24 cellular contexts compared by ENCODE assay signal in genomic region chr18:44195394-44196140, GRCh38.
"Had no signal": no experiment of that assay in that cellular context is flagged by ENCODE, and none has a peak within 500 bp of the region (broad histone marks: within the 10 kb centered on the region; RNA-seq: fewer than 3 reads in every experiment).

No MANE protein-coding gene starts in this region.

- H2AFZ ChIP-seq: hepatocyte, parathyroid adenoma had no signal

- H3K4me1 ChIP-seq: colonic mucosa, esophagus squamous epithelium, gastroesophageal sphincter, heart left ventricle, parathyroid adenoma, stomach had no signal

- H3K9me3 ChIP-seq: colonic mucosa, esophagus squamous epithelium, gastroesophageal sphincter, heart left ventricle, mucosa of descending colon, neutrophil, stomach, thyroid gland had no signal

- H3K4me3 ChIP-seq: colonic mucosa, esophagus squamous epithelium, gastroesophageal sphincter, heart left ventricle, hepatocyte, lung, mucosa of descending colon, stomach, thyroid gland had no signal

- H3K36me3 ChIP-seq: colonic mucosa, esophagus squamous epithelium, gastroesophageal sphincter, heart left ventricle, neutrophil, stomach, thyroid gland had no signal

- H3K4me2 ChIP-seq: hepatocyte had no signal

- ATAC-seq: gastroesophageal sphincter; heart left ventricle; left lobe of liver; mucosa of descending colon; natural killer cell treated with Interleukin-12 subunit alpha and Interleukin-12 subunit beta and Interleukin-15 and Interleukin-18, amount 100 ng/mL, for 72 hours; sciatic nerve; stimulated activated effector memory CD8-positive, alpha-beta T cell treated with anti-CD3 and anti-CD28 coated beads, Interleukin-12 subunit alpha, Interleukin-12 subunit beta, amount 100 ng/mL, for 72 hours had no signal

- H3K79me2 ChIP-seq: hepatocyte, parathyroid adenoma had no signal

- H3K9ac ChIP-seq: parathyroid adenoma had no signal

- H3K27ac ChIP-seq: colonic mucosa, esophagus squamous epithelium, gastroesophageal sphincter, heart left ventricle, hepatocyte, neutrophil, parathyroid adenoma, stomach, thyroid gland had no signal

- H3K27me3 ChIP-seq: colonic mucosa, esophagus squamous epithelium, gastroesophageal sphincter, heart left ventricle, hepatocyte, neutrophil, stomach, thyroid gland had no signal

- DNase-seq: colonic mucosa; effector CD8-positive, alpha-beta T cell; endodermal cell; esophagus squamous epithelium; heart left ventricle; kidney; mesenchymal stem cell; mucosa of descending colon; naive B cell; stimulated activated CD4-positive, alpha-beta T cell treated with anti-CD3 and anti-CD28 coated beads, Interleukin-2, amount 100 ng/mL, for 24 hours; stimulated activated CD4-positive, alpha-beta T cell treated with anti-CD3 and anti-CD28 coated beads, Interleukin-4, amount 100 ng/mL, for 24 hours; stimulated activated naive CD4-positive, alpha-beta T cell treated with Interleukin-2 at 50 U/mL for 16 hours; stomach; thyroid gland; trophoblast cell had no signal
